1 cellular context compared by ENCODE assay signal in genomic region chr17:57849874-57850754, GRCh38.
TF ChIP-seq lines count a peak whose summit lies in the region.

TSS of gene MRPS23 (minus strand) at chr17:57850044. CDS start at chr17:57850010, 34 bp downstream.

TF ChIP-seq in HepG2, 621 proteins besides CTCF, POLR2A, EP300 and RAD21 (continued from another document and continues in another):
- TF ChIP-seq, protein P1, sequence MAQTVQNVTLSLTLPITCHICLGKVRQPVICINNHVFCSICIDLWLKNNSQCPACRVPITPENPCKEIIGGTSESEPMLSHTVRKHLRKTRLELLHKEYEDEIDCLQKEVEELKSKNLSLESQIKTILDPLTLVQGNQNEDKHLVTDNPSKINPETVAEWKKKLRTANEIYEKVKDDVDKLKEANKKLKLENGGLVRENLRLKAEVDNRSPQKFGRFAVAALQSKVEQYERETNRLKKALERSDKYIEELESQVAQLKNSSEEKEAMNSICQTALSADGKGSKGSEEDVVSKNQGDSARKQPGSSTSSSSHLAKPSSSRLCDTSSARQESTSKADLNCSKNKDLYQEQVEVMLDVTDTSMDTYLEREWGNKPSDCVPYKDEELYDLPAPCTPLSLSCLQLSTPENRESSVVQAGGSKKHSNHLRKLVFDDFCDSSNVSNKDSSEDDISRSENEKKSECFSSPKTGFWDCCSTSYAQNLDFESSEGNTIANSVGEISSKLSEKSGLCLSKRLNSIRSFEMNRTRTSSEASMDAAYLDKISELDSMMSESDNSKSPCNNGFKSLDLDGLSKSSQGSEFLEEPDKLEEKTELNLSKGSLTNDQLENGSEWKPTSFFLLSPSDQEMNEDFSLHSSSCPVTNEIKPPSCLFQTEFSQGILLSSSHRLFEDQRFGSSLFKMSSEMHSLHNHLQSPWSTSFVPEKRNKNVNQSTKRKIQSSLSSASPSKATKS (CRISPR knock-in tag; IDR thresholded peaks at IDR 0.05): peak; percentile 97
- TF ChIP-seq ZNF281 (CRISPR knock-in tag; IDR thresholded peaks at IDR 0.05; ENCODE audit: borderline replicate concordance): peak; percentile 15; the same call in 1 of the 2 replicates
- 0 out of 2 replicates have a peak, but pooled peaks have one; percentile 12 for TF ChIP-seq ATF1 (CRISPR knock-in tag; IDR thresholded peaks at IDR 0.05)
- TF ChIP-seq, protein P2, sequence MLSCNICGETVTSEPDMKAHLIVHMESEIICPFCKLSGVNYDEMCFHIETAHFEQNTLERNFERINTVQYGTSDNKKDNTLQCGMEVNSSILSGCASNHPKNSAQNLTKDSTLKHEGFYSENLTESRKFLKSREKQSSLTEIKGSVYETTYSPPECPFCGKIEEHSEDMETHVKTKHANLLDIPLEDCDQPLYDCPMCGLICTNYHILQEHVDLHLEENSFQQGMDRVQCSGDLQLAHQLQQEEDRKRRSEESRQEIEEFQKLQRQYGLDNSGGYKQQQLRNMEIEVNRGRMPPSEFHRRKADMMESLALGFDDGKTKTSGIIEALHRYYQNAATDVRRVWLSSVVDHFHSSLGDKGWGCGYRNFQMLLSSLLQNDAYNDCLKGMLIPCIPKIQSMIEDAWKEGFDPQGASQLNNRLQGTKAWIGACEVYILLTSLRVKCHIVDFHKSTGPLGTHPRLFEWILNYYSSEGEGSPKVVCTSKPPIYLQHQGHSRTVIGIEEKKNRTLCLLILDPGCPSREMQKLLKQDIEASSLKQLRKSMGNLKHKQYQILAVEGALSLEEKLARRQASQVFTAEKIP (CRISPR knock-in tag; IDR thresholded peaks at IDR 0.05; ENCODE audit: borderline replicate concordance): no peak
- TF ChIP-seq ZNF576 (CRISPR knock-in tag; IDR thresholded peaks at IDR 0.05): peak; percentile 94; the same call in 1 of the 2 replicates
- peak; percentile 93 for TF ChIP-seq TAF1 (CRISPR knock-in tag; IDR thresholded peaks at IDR 0.05)
- TF ChIP-seq CBX1 (IDR thresholded peaks at IDR 0.05; ENCODE audit: low read depth): peak; percentile 93
- peak; percentile 73 for TF ChIP-seq XBP1 (CRISPR knock-in tag; IDR thresholded peaks at IDR 0.05)
- TF ChIP-seq ZNF557 (CRISPR knock-in tag; IDR thresholded peaks at IDR 0.05): peak; percentile 94; the same call in 1 of the 2 replicates
- peak; percentile 97 for TF ChIP-seq MXD1 (CRISPR knock-in tag; IDR thresholded peaks at IDR 0.05)
- TF ChIP-seq ZNF44 (CRISPR knock-in tag; IDR thresholded peaks at IDR 0.05): peak; percentile 99
- TF ChIP-seq ZSCAN22 (CRISPR knock-in tag; IDR thresholded peaks at IDR 0.05): no peak
- TF ChIP-seq SP4 (CRISPR knock-in tag; IDR thresholded peaks at IDR 0.05): peak; percentile 97
- no peak for TF ChIP-seq ZFYVE20 (CRISPR knock-in tag; IDR thresholded peaks at IDR 0.05; ENCODE audit: borderline replicate concordance, low read depth)
- TF ChIP-seq, protein P3, sequence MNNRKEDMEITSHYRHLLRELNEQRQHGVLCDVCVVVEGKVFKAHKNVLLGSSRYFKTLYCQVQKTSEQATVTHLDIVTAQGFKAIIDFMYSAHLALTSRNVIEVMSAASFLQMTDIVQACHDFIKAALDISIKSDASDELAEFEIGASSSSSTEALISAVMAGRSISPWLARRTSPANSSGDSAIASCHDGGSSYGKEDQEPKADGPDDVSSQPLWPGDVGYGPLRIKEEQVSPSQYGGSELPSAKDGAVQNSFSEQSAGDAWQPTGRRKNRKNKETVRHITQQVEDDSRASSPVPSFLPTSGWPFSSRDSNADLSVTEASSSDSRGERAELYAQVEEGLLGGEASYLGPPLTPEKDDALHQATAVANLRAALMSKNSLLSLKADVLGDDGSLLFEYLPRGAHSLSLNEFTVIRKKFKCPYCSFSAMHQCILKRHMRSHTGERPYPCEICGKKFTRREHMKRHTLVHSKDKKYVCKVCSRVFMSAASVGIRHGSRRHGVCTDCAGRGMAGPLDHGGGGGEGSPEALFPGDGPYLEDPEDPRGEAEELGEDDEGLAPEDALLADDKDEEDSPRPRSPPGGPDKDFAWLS (CRISPR knock-in tag; IDR thresholded peaks at IDR 0.05; ENCODE audit: borderline replicate concordance): peak; percentile 33; the same call in 1 of the 2 replicates
- TF ChIP-seq FLYWCH1 (CRISPR knock-in tag; IDR thresholded peaks at IDR 0.05): 0 out of 2 replicates have a peak, but pooled peaks have one; percentile 14
- peak; percentile 96; the same call in 1 of the 2 replicates for TF ChIP-seq MYC (CRISPR knock-in tag; IDR thresholded peaks at IDR 0.05; ENCODE audit: borderline replicate concordance)
- peak; percentile 98 for TF ChIP-seq ZBTB4 (CRISPR knock-in tag; IDR thresholded peaks at IDR 0.05; ENCODE audit: borderline replicate concordance)
- TF ChIP-seq ZNF780A (CRISPR knock-in tag; IDR thresholded peaks at IDR 0.05): peak; percentile 92; the same call in 1 of the 2 replicates
- peak; percentile 99 for TF ChIP-seq ZNF333 (CRISPR knock-in tag; IDR thresholded peaks at IDR 0.05; ENCODE audit: borderline replicate concordance)
- TF ChIP-seq KAT8 (CRISPR knock-in tag; IDR thresholded peaks at IDR 0.05): peak; percentile 100
- peak; percentile 76; the same call in 1 of the 2 replicates for TF ChIP-seq ZNF383 (CRISPR knock-in tag; IDR thresholded peaks at IDR 0.05; ENCODE audit: borderline replicate concordance)
- peak; percentile 90 for TF ChIP-seq MIER2 (CRISPR knock-in tag; IDR thresholded peaks at IDR 0.05)
- no peak for TF ChIP-seq CEBPB (IDR thresholded peaks at IDR 0.05; ENCODE audit: borderline replicate concordance, low read depth, low read length)
- TF ChIP-seq ZBTB37 (CRISPR knock-in tag; IDR thresholded peaks at IDR 0.05): 0 out of 2 replicates have a peak, but pooled peaks have one; percentile 64
- TF ChIP-seq, protein P4, sequence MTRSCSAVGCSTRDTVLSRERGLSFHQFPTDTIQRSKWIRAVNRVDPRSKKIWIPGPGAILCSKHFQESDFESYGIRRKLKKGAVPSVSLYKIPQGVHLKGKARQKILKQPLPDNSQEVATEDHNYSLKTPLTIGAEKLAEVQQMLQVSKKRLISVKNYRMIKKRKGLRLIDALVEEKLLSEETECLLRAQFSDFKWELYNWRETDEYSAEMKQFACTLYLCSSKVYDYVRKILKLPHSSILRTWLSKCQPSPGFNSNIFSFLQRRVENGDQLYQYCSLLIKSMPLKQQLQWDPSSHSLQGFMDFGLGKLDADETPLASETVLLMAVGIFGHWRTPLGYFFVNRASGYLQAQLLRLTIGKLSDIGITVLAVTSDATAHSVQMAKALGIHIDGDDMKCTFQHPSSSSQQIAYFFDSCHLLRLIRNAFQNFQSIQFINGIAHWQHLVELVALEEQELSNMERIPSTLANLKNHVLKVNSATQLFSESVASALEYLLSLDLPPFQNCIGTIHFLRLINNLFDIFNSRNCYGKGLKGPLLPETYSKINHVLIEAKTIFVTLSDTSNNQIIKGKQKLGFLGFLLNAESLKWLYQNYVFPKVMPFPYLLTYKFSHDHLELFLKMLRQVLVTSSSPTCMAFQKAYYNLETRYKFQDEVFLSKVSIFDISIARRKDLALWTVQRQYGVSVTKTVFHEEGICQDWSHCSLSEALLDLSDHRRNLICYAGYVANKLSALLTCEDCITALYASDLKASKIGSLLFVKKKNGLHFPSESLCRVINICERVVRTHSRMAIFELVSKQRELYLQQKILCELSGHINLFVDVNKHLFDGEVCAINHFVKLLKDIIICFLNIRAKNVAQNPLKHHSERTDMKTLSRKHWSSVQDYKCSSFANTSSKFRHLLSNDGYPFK (CRISPR knock-in tag; IDR thresholded peaks at IDR 0.05; ENCODE audit: borderline replicate concordance): peak; percentile 96; the same call in 1 of the 2 replicates
- peak; percentile 99 for TF ChIP-seq KDM3A (CRISPR knock-in tag; IDR thresholded peaks at IDR 0.05; ENCODE audit: low read depth)
- peak; percentile 97 for TF ChIP-seq ETV5 (CRISPR knock-in tag; IDR thresholded peaks at IDR 0.05; ENCODE audit: borderline replicate concordance)
- TF ChIP-seq, protein P5, sequence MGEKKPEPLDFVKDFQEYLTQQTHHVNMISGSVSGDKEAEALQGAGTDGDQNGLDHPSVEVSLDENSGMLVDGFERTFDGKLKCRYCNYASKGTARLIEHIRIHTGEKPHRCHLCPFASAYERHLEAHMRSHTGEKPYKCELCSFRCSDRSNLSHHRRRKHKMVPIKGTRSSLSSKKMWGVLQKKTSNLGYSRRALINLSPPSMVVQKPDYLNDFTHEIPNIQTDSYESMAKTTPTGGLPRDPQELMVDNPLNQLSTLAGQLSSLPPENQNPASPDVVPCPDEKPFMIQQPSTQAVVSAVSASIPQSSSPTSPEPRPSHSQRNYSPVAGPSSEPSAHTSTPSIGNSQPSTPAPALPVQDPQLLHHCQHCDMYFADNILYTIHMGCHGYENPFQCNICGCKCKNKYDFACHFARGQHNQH (CRISPR knock-in tag; IDR thresholded peaks at IDR 0.05): peak; percentile 99
- TF ChIP-seq ZNF530 (CRISPR knock-in tag; IDR thresholded peaks at IDR 0.05; ENCODE audit: low read depth): no peak
- TF ChIP-seq ZNF749 (CRISPR knock-in tag; IDR thresholded peaks at IDR 0.05; ENCODE audit: borderline replicate concordance): peak; percentile 97
- TF ChIP-seq HES4 (CRISPR knock-in tag; IDR thresholded peaks at IDR 0.05; ENCODE audit: borderline replicate concordance): 0 out of 2 replicates have a peak, but pooled peaks have one; percentile 59
- peak; percentile 97; the same call in 1 of the 2 replicates for TF ChIP-seq ZNF782 (CRISPR knock-in tag; IDR thresholded peaks at IDR 0.05; ENCODE audit: borderline replicate concordance)
- TF ChIP-seq KDM5A (IDR thresholded peaks at IDR 0.05; ENCODE audit: borderline replicate concordance, low read length): peak; percentile 97
- peak; percentile 98 for TF ChIP-seq ZEB1 (IDR thresholded peaks at IDR 0.05; ENCODE audit: insufficient replicate concordance, low read depth)
- TF ChIP-seq ZNF432 (CRISPR knock-in tag; IDR thresholded peaks at IDR 0.05; ENCODE audit: borderline replicate concordance): no peak
- TF ChIP-seq, protein P6, sequence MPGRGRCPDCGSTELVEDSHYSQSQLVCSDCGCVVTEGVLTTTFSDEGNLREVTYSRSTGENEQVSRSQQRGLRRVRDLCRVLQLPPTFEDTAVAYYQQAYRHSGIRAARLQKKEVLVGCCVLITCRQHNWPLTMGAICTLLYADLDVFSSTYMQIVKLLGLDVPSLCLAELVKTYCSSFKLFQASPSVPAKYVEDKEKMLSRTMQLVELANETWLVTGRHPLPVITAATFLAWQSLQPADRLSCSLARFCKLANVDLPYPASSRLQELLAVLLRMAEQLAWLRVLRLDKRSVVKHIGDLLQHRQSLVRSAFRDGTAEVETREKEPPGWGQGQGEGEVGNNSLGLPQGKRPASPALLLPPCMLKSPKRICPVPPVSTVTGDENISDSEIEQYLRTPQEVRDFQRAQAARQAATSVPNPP (CRISPR knock-in tag; IDR thresholded peaks at IDR 0.05): peak; percentile 94; the same call in 1 of the 2 replicates
- TF ChIP-seq CBX2 (IDR thresholded peaks at IDR 0.05; ENCODE audit: low read depth, low read length): no peak
- no peak for TF ChIP-seq CBX2 (CRISPR knock-in tag; IDR thresholded peaks at IDR 0.05; ENCODE audit: low read depth)
